In genomic region chr7:140349172-140349771, GRCh38 we compare ENCODE assay signal across 12 cellular contexts. TPM values are rescaled to one million over a fixed set of nuclear protein-coding genes. Genes with fewer than 3 reads are reported as not detected.
DNase-seq lines count a peak whose midpoint lies in the region; ATAC-seq, FAIRE-seq and TF ChIP-seq lines count a peak whose summit lies in the region.
"Had no signal": no experiment of that assay in that cellular context is flagged by ENCODE, and none has a peak within 500 bp of the region (broad histone marks: within the 10 kb centered on the region; RNA-seq: fewer than 3 reads in every experiment).

No MANE protein-coding gene starts in this region.

- in situ Hi-C loops in KBM-7 (cut with MboI; ENCODE audit: low pct_unique_long_range_greater_than_20kb, low sequenced_read_pairs), result loop anchor here (25.0 kb wide), 2 partner anchors 337 to 737 kb away; no protein-coding TSS in a partner anchor

- no peak for FAIRE-seq in kidney (lab: Jason Lieb, UNC)
- FAIRE-seq: colon had no signal

- no peak for TF ChIP-seq CTCF in kidney (IDR thresholded peaks at IDR 0.05; ENCODE audit: borderline replicate concordance, extremely low read depth, insufficient read depth)

- no peak for ATAC-seq in HG02981 (IDR thresholded peaks at IDR 0.05; ENCODE audit: unreplicated experiment)

- no peaks in the 10 kb centered on the region for H3K9me3 ChIP-seq in HUES6 (ENCODE audit: control insufficient read depth, insufficient read depth, low read depth, low read length)
- H3K9me3 ChIP-seq in neuron (ENCODE audit: low read length), result no peaks in the 10 kb centered on the region
- H3K9me3 ChIP-seq in kidney (ENCODE audit: control insufficient read depth in 1 of 2, low read length in 2 of 2), result no peaks in the 10 kb centered on the region

- H3K36me3 ChIP-seq in HUES6 (ENCODE audit: control insufficient read depth, insufficient read depth, low read length) (peaks cover 87% of the 10 kb centered on the region), neuron (ENCODE audit: insufficient read depth, low read length) (peaks cover 46% of the 10 kb centered on the region), kidney (ENCODE audit: control insufficient read depth in 1 of 2, insufficient read depth in 2 of 2, low read length in 2 of 2) (peaks cover 18% of the 10 kb centered on the region in 2 donors)

- H3K27me3 ChIP-seq in HUES6 (ENCODE audit: control insufficient read depth, insufficient read depth, low read length) (no peaks in the 10 kb centered on the region), neuron (ENCODE audit: insufficient read depth, low read length) (no peaks in the 10 kb centered on the region)

- H3K4me1 ChIP-seq in HUES6 (ENCODE audit: control insufficient read depth, insufficient read depth, low read length), result peaks cover 18% of the 10 kb centered on the region; the same call in 1 of the 2 replicates
- peaks cover 18% of the 10 kb centered on the region for H3K4me1 ChIP-seq in neuron (ENCODE audit: insufficient read depth, low read length)
- no peaks in the 10 kb centered on the region for H3K4me1 ChIP-seq in kidney (ENCODE audit: control insufficient read depth in 1 of 2, insufficient read depth in 1 of 2, low read depth in 1 of 2, low read length in 2 of 2)

- intact Hi-C loops in kidney (cut with DNase I), result no loop called here

- no peak overlapping the region for H2AFZ ChIP-seq in neuron (ENCODE audit: low read depth, low read length)

- DNase-seq in AG08395 (ENCODE audit: low spot score) (peak; percentile 56), epidermal melanocyte (ENCODE audit: insufficient read length, low spot score) (peak; percentile 73), KBM-7 (no peak), COLO668 (lab: John Stamatoyannopoulos, UW; ENCODE audit: unreplicated experiment) (no peak), kidney (no peak)
- DNase-seq: activated CD4-positive, CD25-positive, alpha-beta regulatory T cell; stimulated activated CD4-positive, alpha-beta T cell treated with anti-CD3 and anti-CD28 coated beads, Interleukin-4, amount 100 ng/mL, for 4 hours had no signal

- H3K4me3 ChIP-seq in HUES6 (ENCODE audit: low read depth, low read length) (no peak overlapping the region), neuron (ENCODE audit: low read length) (peak overlapping the region; percentile 6), kidney (ENCODE audit: low read length in 2 of 2) (no peak overlapping the region)

- H3K27ac ChIP-seq in HUES6 (ENCODE audit: low read depth, low read length), result peak overlapping the region; percentile 58; the same call in 1 of the 2 replicates
- no peak overlapping the region for H3K27ac ChIP-seq in kidney (ENCODE audit: low read depth in 2 of 2, low read length in 2 of 2)

- H3K9ac ChIP-seq in HUES6 (ENCODE audit: low read length) (peak overlapping the region; percentile 57), kidney (ENCODE audit: low read length in 2 of 2) (no peak overlapping the region)

RNA-seq across cellular contexts. Expression of gene SLC37A3, which starts 49.1 kb away (rescaled TPM):
- total RNA-seq in kidney, result 50.3 TPM
- 19.5 TPM for polyA plus RNA-seq in kidney (ENCODE audit: insufficient read depth, low read depth, low replicate concordance)

RNA-seq across cellular contexts. Expression of gene RAB19, which starts 54.6 kb away (rescaled TPM):
- total RNA-seq in kidney, result 11.5 TPM
- polyA plus RNA-seq in kidney (ENCODE audit: insufficient read depth, low read depth, low replicate concordance), result 0.82 TPM
- polyA plus RNA-seq: liver had no signal

Comparison
In these comparisons a context has a peak if more than half of its experiments do, and no peak if none do; other contexts are left out.
1. DNase-seq: peak in AG08395 (single experiment) and epidermal melanocyte (single experiment); none in KBM-7 (single experiment), COLO668 (single experiment) and kidney (single experiment).